13 cellular contexts compared by ENCODE assay signal in genomic region chr3:194023501-194024280, GRCh38.
DNase-seq lines count a peak whose midpoint lies in the region; ATAC-seq lines count a peak whose summit lies in the region.
"Had no signal": no experiment of that assay in that cellular context is flagged by ENCODE, and none has a peak within 500 bp of the region (broad histone marks: within the 10 kb centered on the region; RNA-seq: fewer than 3 reads in every experiment).

No MANE protein-coding gene starts in this region.

- peak; percentile 64 for ATAC-seq in left colon
- ATAC-seq: stimulated activated naive CD8-positive, alpha-beta T cell treated with anti-CD3 and anti-CD28 coated beads, Interleukin-15, amount 100 ng/mL, for 72 hours had no signal

- DNase-seq in DMS 273 treated with DMSO at 0.1 percent for 48 hours (lab: John Stamatoyannopoulos, UW) (peak; percentile 76), NCI-H1092 (lab: John Stamatoyannopoulos, UW) (peak; percentile 73), NCI-H748 treated with DMSO at 0.1 percent for 48 hours (lab: John Stamatoyannopoulos, UW) (peak; percentile 5), left colon (no peak), C1 segment of cervical spinal cord (lab: John Stamatoyannopoulos, UW) (no peak), ureter (ENCODE audit: low spot score) (no peak), cerebellum (ENCODE audit: low spot score) (no peak), SW480 (ENCODE audit: low spot score) (no peak)
- DNase-seq: activated T-cell treated with anti-CD3 and anti-CD28 coated beads, Interleukin-2, amount 50 U/mL, for 1 hour; aorta; islet precursor cell; naive B cell; stimulated activated naive CD8-positive, alpha-beta T cell treated with anti-CD3 and anti-CD28 coated beads, Interleukin-15, amount 100 ng/mL, for 72 hours had no signal

- intact Hi-C loops in left colon (cut with DNase I, micrococcal nuclease), result no loop called here

Comparison
In these comparisons a context has a peak if more than half of its experiments do, and no peak if none do; other contexts are left out.
1. DNase-seq: peak in DMS 273 treated with DMSO at 0.1 percent for 48 hours (single experiment), NCI-H1092 (single experiment) and NCI-H748 treated with DMSO at 0.1 percent for 48 hours (single experiment); none in left colon (0 of 2), C1 segment of cervical spinal cord (0 of 14), ureter (single experiment), cerebellum (single experiment) and SW480 (single experiment).